In genomic region chr18:11096839-11097750, GRCh38 we compare ENCODE assay signal across 29 cellular contexts. TPM values are rescaled to one million over a fixed set of nuclear protein-coding genes. Genes with fewer than 3 reads are reported as not detected.
DNase-seq lines count a peak whose midpoint lies in the region; TF ChIP-seq lines count a peak whose summit lies in the region.
"Had no signal": no experiment of that assay in that cellular context is flagged by ENCODE, and none has a peak within 500 bp of the region (broad histone marks: within the 10 kb centered on the region; RNA-seq: fewer than 3 reads in every experiment).

No MANE protein-coding gene starts in this region.

- no peak overlapping the region for H3K9ac ChIP-seq in mesenchymal stem cell (ENCODE audit: low read length)
- peak overlapping the region in 2 of 3 donors; percentile 42 to 58 for H3K9ac ChIP-seq in skeletal muscle tissue (ENCODE audit: low read depth in 1 of 3, low read length in 3 of 3)

- H2AFZ ChIP-seq in mesenchymal stem cell (ENCODE audit: low read depth, low read length): no peak overlapping the region
- H2AFZ ChIP-seq: hepatocyte had no signal

- H2BK120ac ChIP-seq in mesenchymal stem cell (ENCODE audit: low read depth, low read length): no peak overlapping the region

- H2BK5ac ChIP-seq in mesenchymal stem cell (ENCODE audit: low read depth, low read length, poor library complexity, severe bottlenecking): no peak overlapping the region

- peaks cover 3% of the 10 kb centered on the region for H3K4me1 ChIP-seq in mesenchymal stem cell (ENCODE audit: control insufficient read depth, insufficient read depth, low read depth, low read length)
- H3K4me1 ChIP-seq in skeletal muscle tissue (ENCODE audit: control insufficient read depth in 3 of 3, insufficient read depth in 3 of 3, low read length in 3 of 3): peaks cover 14 to 22% (median 16%) of the 10 kb centered on the region in 3 donors
- H3K4me1 ChIP-seq: BE2C, colonic mucosa, HAP-1 had no signal

- H3K79me1 ChIP-seq in mesenchymal stem cell (replicated peaks; ENCODE audit: low read length, poor library complexity, severe bottlenecking): no peaks in the 10 kb centered on the region

- H4K8ac ChIP-seq in mesenchymal stem cell (ENCODE audit: low read length): no peak overlapping the region

- H3K36me3 ChIP-seq in mesenchymal stem cell (ENCODE audit: control insufficient read depth in 1 of 2, insufficient read depth in 2 of 2, low read depth in 1 of 2, low read length in 2 of 2) (no peaks in the 10 kb centered on the region), skeletal muscle tissue (ENCODE audit: control insufficient read depth in 3 of 3, insufficient read depth in 3 of 3, low read length in 3 of 3) (no peaks in the 10 kb centered on the region)
- H3K36me3 ChIP-seq: BE2C, colonic mucosa, HAP-1, lower lobe of right lung had no signal

- no peak overlapping the region for H3K14ac ChIP-seq in mesenchymal stem cell (ENCODE audit: low read length in 2 of 2)

- H3K27ac ChIP-seq in mesenchymal stem cell (ENCODE audit: low read length, poor library complexity, severe bottlenecking): no peak overlapping the region
- peak overlapping the region; percentile 59 for H3K27ac ChIP-seq in skeletal muscle tissue (ENCODE audit: low read depth, low read length)
- H3K27ac ChIP-seq: colonic mucosa, epithelial cell of prostate, hepatocyte, lower lobe of right lung, RWPE1 had no signal

- H3K4ac ChIP-seq in mesenchymal stem cell (ENCODE audit: low read depth in 1 of 2, low read length in 2 of 2): peak overlapping the region in 1 of 2 experiments; percentile 8

- no peaks in the 10 kb centered on the region for H3K27me3 ChIP-seq in mesenchymal stem cell (ENCODE audit: control insufficient read depth in 1 of 2, insufficient read depth in 1 of 2, low read length in 2 of 2)
- no peaks in the 10 kb centered on the region for H3K27me3 ChIP-seq in skeletal muscle tissue (ENCODE audit: control insufficient read depth in 3 of 3, insufficient read depth in 3 of 3, low read length in 3 of 3)
- H3K27me3 ChIP-seq: BE2C, colonic mucosa, hepatocyte had no signal

- peaks cover 37% of the 10 kb centered on the region for H3K4me1 Mint-ChIP-seq in chondrocyte (ENCODE audit: low read depth)
- H3K4me1 Mint-ChIP-seq: activated B cell treated with CpG ODN at 0.5 μM for 24 hours; activated CD4-positive, alpha-beta T cell treated with anti-CD3 and anti-CD28 coated beads, Interleukin-2, amount 10 ng/mL, durations not matched to agents 7 days and 5 days had no signal

- 15% methylated on average over 6 of the region's 10 CpGs for WGBS in mesenchymal stem cell

- no peak overlapping the region for H2BK15ac ChIP-seq in mesenchymal stem cell (ENCODE audit: low read depth, poor library complexity, severe bottlenecking)

- no peak overlapping the region for H2AK5ac ChIP-seq in mesenchymal stem cell (ENCODE audit: low read length, severe bottlenecking)

- H3K27me3 Mint-ChIP-seq in chondrocyte (ENCODE audit: low read depth): no peaks in the 10 kb centered on the region
- H3K27me3 Mint-ChIP-seq: activated B cell treated with CpG ODN at 0.5 μM for 24 hours; activated CD4-positive, alpha-beta T cell treated with anti-CD3 and anti-CD28 coated beads, Interleukin-2, amount 10 ng/mL, durations not matched to agents 7 days and 5 days; activated naive CD8-positive, alpha-beta T cell; natural killer cell treated with Interleukin-12 subunit alpha and Interleukin-12 subunit beta and Interleukin-15 and Interleukin-18, amount 100 ng/mL, for 72 hours had no signal

- H3K4me3 ChIP-seq in mesenchymal stem cell (ENCODE audit: insufficient read depth in 1 of 2, low read depth in 1 of 2, low read length in 2 of 2): no peak overlapping the region
- H3K4me3 ChIP-seq in skeletal muscle tissue (ENCODE audit: low read length in 3 of 3): peak overlapping the region in 1 of 3 donors; percentile 49
- H3K4me3 ChIP-seq: colonic mucosa, HAP-1, hepatocyte, lower lobe of right lung had no signal

- H3K18ac ChIP-seq in mesenchymal stem cell (ENCODE audit: low read depth in 1 of 2, low read length in 2 of 2): peak overlapping the region in 1 of 2 experiments; percentile 24

- H4K91ac ChIP-seq in mesenchymal stem cell (ENCODE audit: low read length): no peak overlapping the region

- H3K9me3 ChIP-seq in mesenchymal stem cell (ENCODE audit: control insufficient read depth, low read length) (no peaks in the 10 kb centered on the region), skeletal muscle tissue (ENCODE audit: control insufficient read depth in 3 of 3, low read length in 3 of 3) (no peaks in the 10 kb centered on the region)
- H3K9me3 ChIP-seq: BE2C, colonic mucosa, HAP-1, lower lobe of right lung had no signal

- H3K4me2 ChIP-seq in mesenchymal stem cell (ENCODE audit: low read length, poor library complexity, severe bottlenecking): no peak overlapping the region
- H3K4me2 ChIP-seq: hepatocyte had no signal

- no peak overlapping the region for H3K23ac ChIP-seq in mesenchymal stem cell (ENCODE audit: low read length in 2 of 2)

- H3K9me3 Mint-ChIP-seq in chondrocyte (ENCODE audit: low read depth): no peaks in the 10 kb centered on the region
- H3K9me3 Mint-ChIP-seq: activated B cell treated with CpG ODN at 0.5 μM for 24 hours; activated CD4-positive, alpha-beta T cell treated with anti-CD3 and anti-CD28 coated beads, Interleukin-2, amount 10 ng/mL, durations not matched to agents 7 days and 5 days; CD8-positive, alpha-beta T cell; natural killer cell treated with Interleukin-12 subunit alpha and Interleukin-12 subunit beta and Interleukin-15 and Interleukin-18, amount 100 ng/mL, for 72 hours had no signal

- TF ChIP-seq CTCF in chondrocyte (IDR thresholded peaks at IDR 0.05): no peak

- peak overlapping the region; percentile 39 for H3K27ac Mint-ChIP-seq in chondrocyte (ENCODE audit: unreplicated experiment)
- H3K27ac Mint-ChIP-seq: activated B cell treated with CpG ODN at 0.5 μM for 24 hours; activated CD4-positive, alpha-beta T cell treated with anti-CD3 and anti-CD28 coated beads, Interleukin-2, amount 10 ng/mL, durations not matched to agents 7 days and 5 days; activated naive CD8-positive, alpha-beta T cell; CD8-positive, alpha-beta T cell; natural killer cell treated with Interleukin-12 subunit alpha and Interleukin-12 subunit beta and Interleukin-15 and Interleukin-18, amount 100 ng/mL, for 72 hours had no signal

- DNase-seq in GM04504 (ENCODE audit: low read depth) (peak; percentile 10), chondrocyte (ENCODE audit: low spot score) (no peak), mesenchymal stem cell (peak; percentile 81), NCI-H748 (lab: John Stamatoyannopoulos, UW; ENCODE audit: unreplicated experiment) (no peak), NAMALWA (ENCODE audit: low spot score) (no peak), RPMI8226 (no peak)
- DNase-seq: activated B cell treated with CpG ODN at 0.5 μM for 24 hours; activated CD4-positive, alpha-beta T cell treated with anti-CD3 and anti-CD28 coated beads, Interleukin-2, amount 10 ng/mL, durations not matched to agents 7 days and 5 days; activated effector memory CD4-positive, alpha-beta T cell treated with anti-CD3 and anti-CD28 coated beads, Interleukin-2, amount 50 U/mL, for 16 hours; activated T-cell treated with anti-CD3 and anti-CD28 coated beads, Interleukin-2, amount 50 U/mL, for 1 hour; anterior cingulate cortex; BE2C; CD8-positive, alpha-beta T cell; colonic mucosa; effector CD8-positive, alpha-beta T cell; Karpas-422; lower lobe of right lung; NCI-H2107; NCI-H446 treated with DMSO at 0.1 percent for 48 hours; small intestine; stimulated activated naive CD8-positive, alpha-beta T cell treated with anti-CD3 and anti-CD28 coated beads, Interleukin-15, Interleukin-2, amounts not matched to agents 100 U/mL and 50 U/mL, for 24 hours had no signal

- no peak overlapping the region for H3K4me3 Mint-ChIP-seq in chondrocyte (ENCODE audit: unreplicated experiment)
- H3K4me3 Mint-ChIP-seq: activated B cell treated with CpG ODN at 0.5 μM for 24 hours; activated CD4-positive, alpha-beta T cell treated with anti-CD3 and anti-CD28 coated beads, Interleukin-2, amount 10 ng/mL, durations not matched to agents 7 days and 5 days; activated naive CD8-positive, alpha-beta T cell; CD8-positive, alpha-beta T cell; natural killer cell treated with Interleukin-12 subunit alpha and Interleukin-12 subunit beta and Interleukin-15 and Interleukin-18, amount 100 ng/mL, for 72 hours had no signal

- H3K36me3 Mint-ChIP-seq in chondrocyte (ENCODE audit: low read depth): no peaks in the 10 kb centered on the region
- H3K36me3 Mint-ChIP-seq: activated naive CD8-positive, alpha-beta T cell; CD8-positive, alpha-beta T cell; natural killer cell treated with Interleukin-12 subunit alpha and Interleukin-12 subunit beta and Interleukin-15 and Interleukin-18, amount 100 ng/mL, for 72 hours had no signal

- H2BK12ac ChIP-seq in mesenchymal stem cell (ENCODE audit: low read length in 2 of 2): peak overlapping the region; percentile 12 to 45

RNA-seq across cellular contexts. Expression of gene PIEZO2, which starts 52.3 kb away (rescaled TPM):
- 115 to 147 TPM (median 142 TPM) in 3 replicates for total RNA-seq in chondrocyte
- polyA plus RNA-seq in mesenchymal stem cell (2013, experiment 1 of 2): 87.2 TPM
- polyA plus RNA-seq in mesenchymal stem cell (2013, experiment 2 of 2): 82.9 TPM
- 41.2 TPM for total RNA-seq in skeletal muscle tissue
- total RNA-seq: activated B cell treated with CpG ODN at 0.5 μM for 24 hours; activated CD4-positive, alpha-beta T cell treated with anti-CD3 and anti-CD28 coated beads, Interleukin-2, amount 10 ng/mL, durations not matched to agents 7 days and 5 days; CD8-positive, alpha-beta T cell; natural killer cell treated with Interleukin-12 subunit alpha and Interleukin-12 subunit beta and Interleukin-15 and Interleukin-18, amount 100 ng/mL, for 72 hours; T-helper 1 cell treated with Interleukin-12 subunit alpha and Interleukin-12 subunit beta and Interleukin-4 antibody, amounts not matched to agents 30 ng/mL and 1 ng/mL, for 36 hours had no signal

Comparison
In these comparisons a context has a peak if more than half of its experiments do, and no peak if none do; other contexts are left out.
1. DNase-seq: peak in GM04504 (single experiment) and mesenchymal stem cell (single experiment); none in chondrocyte (single experiment), NCI-H748 (single experiment), NAMALWA (single experiment) and RPMI8226 (single experiment).